In genomic region chr7:74503943-74504342, GRCh38 we compare ENCODE assay signal across 34 cellular contexts. TPM values are rescaled to one million over a fixed set of nuclear protein-coding genes. Genes with fewer than 3 reads are reported as not detected.
"Had no signal": no experiment of that assay in that cellular context is flagged by ENCODE, and none has a peak within 500 bp of the region (broad histone marks: within the 10 kb centered on the region; RNA-seq: fewer than 3 reads in every experiment).

No MANE protein-coding gene starts in this region.

- ATAC-seq: activated CD4-positive, alpha-beta T cell treated with anti-CD3 and anti-CD28 coated beads for 36 hours; activated CD4-positive, CD25-positive, alpha-beta regulatory T cell treated with anti-CD3 and anti-CD28 coated beads, Interleukin-2, amount 50 U/mL, for 24 hours; activated CD8-positive, alpha-beta memory T cell treated with anti-CD3 and anti-CD28 coated beads, Interleukin-2, amount 10 ng/mL, durations not matched to agents 7 days and 5 days; activated CD8-positive, alpha-beta T cell treated with anti-CD3 and anti-CD28 coated beads, Interleukin-2, amount 10 ng/mL, durations not matched to agents 7 days and 5 days; activated naive CD8-positive, alpha-beta T cell treated with anti-CD3 and anti-CD28 coated beads, Interleukin-2, amount 50 U/mL, for 24 hours had no signal

- H3K27me3 ChIP-seq: ascending aorta, cardiac muscle cell, colonic mucosa had no signal

- H3K4me3 Mint-ChIP-seq: activated CD4-positive, alpha-beta memory T cell treated with anti-CD3 and anti-CD28 coated beads, Interleukin-2, amount 10 ng/mL, durations not matched to agents 7 days and 5 days; activated CD4-positive, alpha-beta T cell treated with anti-CD3 and anti-CD28 coated beads for 36 hours; activated CD4-positive, alpha-beta T cell treated with anti-CD3 and anti-CD28 coated beads, Interleukin-2, amount 10 ng/mL, durations not matched to agents 7 days and 5 days; activated CD8-positive, alpha-beta memory T cell treated with anti-CD3 and anti-CD28 coated beads, Interleukin-2, amount 10 ng/mL, durations not matched to agents 7 days and 5 days; activated CD8-positive, alpha-beta T cell treated with anti-CD3 and anti-CD28 coated beads, Interleukin-2, amount 10 ng/mL, durations not matched to agents 7 days and 5 days; activated naive CD4-positive, alpha-beta T cell treated with anti-CD3 and anti-CD28 coated beads, Interleukin-2, amount 10 ng/mL, durations not matched to agents 7 days and 5 days; activated naive CD4-positive, alpha-beta T cell treated with anti-CD3 and anti-CD28 coated beads, Interleukin-2, amount 50 U/mL, for 24 hours; activated naive CD8-positive, alpha-beta T cell; activated naive CD8-positive, alpha-beta T cell treated with anti-CD3 and anti-CD28 coated beads, Interleukin-2, amount 10 ng/mL, durations not matched to agents 7 days and 5 days; activated naive CD8-positive, alpha-beta T cell treated with anti-CD3 and anti-CD28 coated beads, Interleukin-2, amount 50 U/mL, for 24 hours; activated T-cell treated with anti-CD3 and anti-CD28 coated beads, Interleukin-2, amount 50 U/mL, for 24 hours; brain; central memory CD8-positive, alpha-beta T cell; T-helper 2 cell treated with Interferon-gamma antibody and Interleukin-4, amounts not matched to agents 5 μg/mL and 100 μg/mL, for 36 hours had no signal

- H3K9me3 Mint-ChIP-seq: activated CD4-positive, alpha-beta memory T cell treated with anti-CD3 and anti-CD28 coated beads, Interleukin-2, amount 10 ng/mL, durations not matched to agents 7 days and 5 days; activated CD4-positive, alpha-beta T cell treated with anti-CD3 and anti-CD28 coated beads, Interleukin-2, amount 10 ng/mL, durations not matched to agents 7 days and 5 days; activated naive CD4-positive, alpha-beta T cell treated with anti-CD3 and anti-CD28 coated beads, Interleukin-2, amount 10 ng/mL, durations not matched to agents 7 days and 5 days; activated naive CD4-positive, alpha-beta T cell treated with anti-CD3 and anti-CD28 coated beads, Interleukin-2, amount 50 U/mL, for 24 hours; activated naive CD8-positive, alpha-beta T cell treated with anti-CD3 and anti-CD28 coated beads, Interleukin-2, amount 10 ng/mL, durations not matched to agents 7 days and 5 days; activated naive CD8-positive, alpha-beta T cell treated with anti-CD3 and anti-CD28 coated beads, Interleukin-2, amount 50 U/mL, for 24 hours; activated T-cell treated with anti-CD3 and anti-CD28 coated beads, Interleukin-2, amount 50 U/mL, for 24 hours; activated T-helper 2 cell treated with anti-CD3 and anti-CD28 coated beads, Interferon-gamma antibody, Interleukin-2, Interleukin-4, amounts not matched to agents 10 μg/mL and 5 μg/mL and 100 μg/mL, durations not matched to agents 14 hours and 24 hours and 36 hours; central memory CD8-positive, alpha-beta T cell; T-helper 2 cell treated with Interferon-gamma antibody and Interleukin-4, amounts not matched to agents 5 μg/mL and 100 μg/mL, for 36 hours had no signal

- H3K27ac ChIP-seq: ascending aorta, cardiac muscle cell, colonic mucosa, VCaP had no signal

- DNase-seq: activated CD4-positive, alpha-beta memory T cell treated with anti-CD3 and anti-CD28 coated beads, Interleukin-2, amount 10 ng/mL, durations not matched to agents 7 days and 5 days; activated CD4-positive, alpha-beta T cell treated with anti-CD3 and anti-CD28 coated beads for 1 hour; activated CD4-positive, alpha-beta T cell treated with anti-CD3 and anti-CD28 coated beads for 36 hours; activated CD4-positive, alpha-beta T cell treated with anti-CD3 and anti-CD28 coated beads for 48 hours; activated CD4-positive, alpha-beta T cell treated with anti-CD3 and anti-CD28 coated beads, Interleukin-2, amount 10 ng/mL, durations not matched to agents 7 days and 5 days; activated CD4-positive, alpha-beta T cell treated with anti-CD3 and anti-CD28 coated beads, Interleukin-2, amount 50 U/mL, for 48 hours; activated CD4-positive, CD25-positive, alpha-beta regulatory T cell; activated CD8-positive, alpha-beta memory T cell treated with anti-CD3 and anti-CD28 coated beads for 24 hours; activated CD8-positive, alpha-beta memory T cell treated with anti-CD3 and anti-CD28 coated beads, Interleukin-2, amount 10 ng/mL, durations not matched to agents 7 days and 5 days; activated CD8-positive, alpha-beta memory T cell treated with anti-CD3 and anti-CD28 coated beads, Interleukin-2, amount 50 U/mL, for 48 hours; activated CD8-positive, alpha-beta T cell treated with anti-CD3 and anti-CD28 coated beads, Interleukin-2, amount 10 ng/mL, durations not matched to agents 7 days and 5 days; activated effector memory CD4-positive, alpha-beta T cell treated with Interleukin-2 at 50 U/mL for 16 hours; activated gamma-delta T cell; activated naive CD4-positive, alpha-beta T cell treated with anti-CD3 and anti-CD28 coated beads, Interleukin-2, amount 10 ng/mL, durations not matched to agents 7 days and 5 days; activated naive CD4-positive, alpha-beta T cell treated with Interleukin-2 at 50 U/mL for 16 hours; activated naive CD8-positive, alpha-beta T cell treated with anti-CD3 and anti-CD28 coated beads, Interleukin-2, amount 10 ng/mL, durations not matched to agents 7 days and 5 days; activated naive CD8-positive, alpha-beta T cell treated with anti-CD3 and anti-CD28 coated beads, Interleukin-2, amount 50 U/mL, for 24 hours; activated T-cell treated with anti-CD3 and anti-CD28 coated beads, Interleukin-2, amount 50 U/mL, for 24 hours; activated T-cell treated with anti-CD3 and anti-CD28 coated beads, Interleukin-2, amount 50 U/mL, for 48 hours; caudate nucleus; cerebellar nuclear complex; colonic mucosa; T-helper 2 cell; T-helper 9 cell had no signal

- H3K27me3 Mint-ChIP-seq: activated CD4-positive, alpha-beta memory T cell treated with anti-CD3 and anti-CD28 coated beads, Interleukin-2, amount 10 ng/mL, durations not matched to agents 7 days and 5 days; activated CD4-positive, alpha-beta T cell treated with anti-CD3 and anti-CD28 coated beads for 36 hours; activated CD4-positive, alpha-beta T cell treated with anti-CD3 and anti-CD28 coated beads, Interleukin-2, amount 10 ng/mL, durations not matched to agents 7 days and 5 days; activated CD8-positive, alpha-beta memory T cell treated with anti-CD3 and anti-CD28 coated beads, Interleukin-2, amount 10 ng/mL, durations not matched to agents 7 days and 5 days; activated naive CD4-positive, alpha-beta T cell treated with anti-CD3 and anti-CD28 coated beads, Interleukin-2, amount 10 ng/mL, durations not matched to agents 7 days and 5 days; activated naive CD4-positive, alpha-beta T cell treated with anti-CD3 and anti-CD28 coated beads, Interleukin-2, amount 50 U/mL, for 24 hours; activated naive CD8-positive, alpha-beta T cell; activated naive CD8-positive, alpha-beta T cell treated with anti-CD3 and anti-CD28 coated beads, Interleukin-2, amount 10 ng/mL, durations not matched to agents 7 days and 5 days; activated naive CD8-positive, alpha-beta T cell treated with anti-CD3 and anti-CD28 coated beads, Interleukin-2, amount 50 U/mL, for 24 hours; activated T-cell treated with anti-CD3 and anti-CD28 coated beads, Interleukin-2, amount 50 U/mL, for 24 hours; central memory CD8-positive, alpha-beta T cell had no signal

- H3K4me1 ChIP-seq: colonic mucosa had no signal

- H3K9me3 ChIP-seq: ascending aorta, colonic mucosa had no signal

- H3K4me1 Mint-ChIP-seq: activated CD4-positive, alpha-beta memory T cell treated with anti-CD3 and anti-CD28 coated beads, Interleukin-2, amount 10 ng/mL, durations not matched to agents 7 days and 5 days; activated CD4-positive, alpha-beta T cell treated with anti-CD3 and anti-CD28 coated beads for 36 hours; activated CD4-positive, alpha-beta T cell treated with anti-CD3 and anti-CD28 coated beads, Interleukin-2, amount 10 ng/mL, durations not matched to agents 7 days and 5 days; activated CD8-positive, alpha-beta memory T cell treated with anti-CD3 and anti-CD28 coated beads, Interleukin-2, amount 10 ng/mL, durations not matched to agents 7 days and 5 days; activated naive CD4-positive, alpha-beta T cell treated with anti-CD3 and anti-CD28 coated beads, Interleukin-2, amount 10 ng/mL, durations not matched to agents 7 days and 5 days; activated naive CD4-positive, alpha-beta T cell treated with anti-CD3 and anti-CD28 coated beads, Interleukin-2, amount 50 U/mL, for 24 hours; activated naive CD8-positive, alpha-beta T cell treated with anti-CD3 and anti-CD28 coated beads, Interleukin-2, amount 10 ng/mL, durations not matched to agents 7 days and 5 days; activated naive CD8-positive, alpha-beta T cell treated with anti-CD3 and anti-CD28 coated beads, Interleukin-2, amount 50 U/mL, for 24 hours; central memory CD8-positive, alpha-beta T cell had no signal

- H3K27ac Mint-ChIP-seq: activated CD4-positive, alpha-beta memory T cell treated with anti-CD3 and anti-CD28 coated beads, Interleukin-2, amount 10 ng/mL, durations not matched to agents 7 days and 5 days; activated CD4-positive, alpha-beta T cell treated with anti-CD3 and anti-CD28 coated beads for 36 hours; activated CD4-positive, alpha-beta T cell treated with anti-CD3 and anti-CD28 coated beads, Interleukin-2, amount 10 ng/mL, durations not matched to agents 7 days and 5 days; activated CD8-positive, alpha-beta memory T cell treated with anti-CD3 and anti-CD28 coated beads, Interleukin-2, amount 10 ng/mL, durations not matched to agents 7 days and 5 days; activated CD8-positive, alpha-beta T cell treated with anti-CD3 and anti-CD28 coated beads, Interleukin-2, amount 10 ng/mL, durations not matched to agents 7 days and 5 days; activated naive CD4-positive, alpha-beta T cell treated with anti-CD3 and anti-CD28 coated beads, Interleukin-2, amount 10 ng/mL, durations not matched to agents 7 days and 5 days; activated naive CD4-positive, alpha-beta T cell treated with anti-CD3 and anti-CD28 coated beads, Interleukin-2, amount 50 U/mL, for 24 hours; activated naive CD8-positive, alpha-beta T cell; activated naive CD8-positive, alpha-beta T cell treated with anti-CD3 and anti-CD28 coated beads, Interleukin-2, amount 10 ng/mL, durations not matched to agents 7 days and 5 days; activated naive CD8-positive, alpha-beta T cell treated with anti-CD3 and anti-CD28 coated beads, Interleukin-2, amount 50 U/mL, for 24 hours; activated T-cell treated with anti-CD3 and anti-CD28 coated beads, Interleukin-2, amount 50 U/mL, for 24 hours; activated T-helper 2 cell treated with anti-CD3 and anti-CD28 coated beads, Interferon-gamma antibody, Interleukin-2, Interleukin-4, amounts not matched to agents 10 μg/mL and 5 μg/mL and 100 μg/mL, durations not matched to agents 14 hours and 24 hours and 36 hours; T-helper 2 cell treated with Interferon-gamma antibody and Interleukin-4, amounts not matched to agents 5 μg/mL and 100 μg/mL, for 36 hours had no signal

- H3K36me3 Mint-ChIP-seq: activated CD8-positive, alpha-beta memory T cell treated with anti-CD3 and anti-CD28 coated beads, Interleukin-2, amount 10 ng/mL, durations not matched to agents 7 days and 5 days; activated naive CD4-positive, alpha-beta T cell treated with anti-CD3 and anti-CD28 coated beads, Interleukin-2, amount 10 ng/mL, durations not matched to agents 7 days and 5 days; activated naive CD4-positive, alpha-beta T cell treated with anti-CD3 and anti-CD28 coated beads, Interleukin-2, amount 50 U/mL, for 24 hours; activated naive CD8-positive, alpha-beta T cell; activated naive CD8-positive, alpha-beta T cell treated with anti-CD3 and anti-CD28 coated beads, Interleukin-2, amount 10 ng/mL, durations not matched to agents 7 days and 5 days had no signal

- H3K4me3 ChIP-seq: ascending aorta, cardiac muscle cell, colonic mucosa had no signal

- H3K36me3 ChIP-seq: ascending aorta, cardiac muscle cell, colonic mucosa had no signal

RNA-seq across cellular contexts. Expression of gene GTF2IRD1, which starts 50.2 kb away (rescaled TPM):
- total RNA-seq: activated CD8-positive, alpha-beta T cell treated with anti-CD3 and anti-CD28 coated beads, Interleukin-2, amount 10 ng/mL, durations not matched to agents 7 days and 5 days had no signal
